23 cellular contexts compared by ENCODE assay signal in genomic region chr6:20169786-20170185, GRCh38. TPM values are rescaled to one million over a fixed set of nuclear protein-coding genes. Genes with fewer than 3 reads are reported as not detected.
DNase-seq lines count a peak whose midpoint lies in the region; ATAC-seq and TF ChIP-seq lines count a peak whose summit lies in the region.
"Had no signal": no experiment of that assay in that cellular context is flagged by ENCODE, and none has a peak within 500 bp of the region (broad histone marks: within the 10 kb centered on the region; RNA-seq: fewer than 3 reads in every experiment).

No MANE protein-coding gene starts in this region.

- H3K9ac ChIP-seq in GM23248 = no peak overlapping the region

- TF ChIP-seq POLR2A in gastroesophageal sphincter (IDR thresholded peaks at IDR 0.05) (no peak), sigmoid colon (IDR thresholded peaks at IDR 0.05) (no peak)

- no peak for ATAC-seq in gastroesophageal sphincter
- ATAC-seq: activated naive CD4-positive, alpha-beta T cell treated with anti-CD3 and anti-CD28 coated beads, Interleukin-2, amount 50 U/mL, for 72 hours had no signal

- H3K79me2 ChIP-seq in GM23248 (ENCODE audit: insufficient read depth) = no peaks in the 10 kb centered on the region

- TF ChIP-seq CTCF in gastroesophageal sphincter (IDR thresholded peaks at IDR 0.05) = no peak
- no peak for TF ChIP-seq CTCF in sigmoid colon (IDR thresholded peaks at IDR 0.05)

- H3K36me3 ChIP-seq in GM23248 (ENCODE audit: low read depth) = no peaks in the 10 kb centered on the region
- H3K36me3 ChIP-seq in gastroesophageal sphincter = no peaks in the 10 kb centered on the region
- no peaks in the 10 kb centered on the region for H3K36me3 ChIP-seq in sigmoid colon
- H3K36me3 ChIP-seq: thyroid gland had no signal

- H3K9me3 ChIP-seq in GM23248 (ENCODE audit: low read depth) (no peaks in the 10 kb centered on the region), gastroesophageal sphincter (no peaks in the 10 kb centered on the region), sigmoid colon (no peaks in the 10 kb centered on the region)
- H3K9me3 ChIP-seq: thyroid gland had no signal

- TF ChIP-seq EP300 in gastroesophageal sphincter (IDR thresholded peaks at IDR 0.05) = no peak
- TF ChIP-seq EP300 in sigmoid colon (IDR thresholded peaks at IDR 0.05) = no peak

- peaks cover 7% of the 10 kb centered on the region for H3K4me1 ChIP-seq in GM23248 (ENCODE audit: insufficient read depth)
- H3K4me1 ChIP-seq in gastroesophageal sphincter = peaks cover 7 to 23% (median 15%) of the 10 kb centered on the region in 3 donors
- H3K4me1 ChIP-seq in sigmoid colon = peaks cover 0 to 31% (median 15%) of the 10 kb centered on the region in 4 donors

- intact Hi-C loops in sigmoid colon (cut with DNase I) = no loop called here

- no peaks in the 10 kb centered on the region for H3K27me3 ChIP-seq in GM23248 (replicated peaks; ENCODE audit: insufficient read depth)
- no peaks in the 10 kb centered on the region for H3K27me3 ChIP-seq in gastroesophageal sphincter
- H3K27me3 ChIP-seq in sigmoid colon = no peaks in the 10 kb centered on the region
- H3K27me3 ChIP-seq: thyroid gland had no signal

- H3K9me2 ChIP-seq in GM23248 (ENCODE audit: insufficient read depth) = no peaks in the 10 kb centered on the region

- no peak for DNase-seq in GM23248
- DNase-seq in OCI-M1 (lab: John Stamatoyannopoulos, UW) = peak; percentile 30
- no peak for DNase-seq in sigmoid colon
- DNase-seq in HCEC 1CT = no peak
- no peak for DNase-seq in NCI-H2107 treated with DMSO at 0.1 percent for 48 hours (lab: John Stamatoyannopoulos, UW; ENCODE audit: unreplicated experiment)
- DNase-seq in stimulated activated CD4-positive, alpha-beta T cell treated with anti-CD3 and anti-CD28 coated beads, Interleukin-15, amount 100 ng/mL, for 24 hours = no peak
- DNase-seq: activated CD4-positive, alpha-beta T cell treated with anti-CD3 and anti-CD28 coated beads, Interleukin-2, amount 50 U/mL, for 4 hours; activated CD4-positive, CD25-positive, alpha-beta regulatory T cell; activated CD8-positive, alpha-beta memory T cell treated with anti-CD3 and anti-CD28 coated beads, Interleukin-2, amount 50 U/mL, for 48 hours; aorta; caudate nucleus; CD4-positive, alpha-beta T cell; KG1; naive B cell; NCI-H1048; NCI-H187; stimulated activated CD4-positive, alpha-beta T cell treated with anti-CD3 and anti-CD28 coated beads, Interleukin-12 subunit alpha, Interleukin-12 subunit beta, amount 100 ng/mL, for 4 hours; stimulated activated CD4-positive, alpha-beta T cell treated with anti-CD3 and anti-CD28 coated beads, Interleukin-4, amount 100 ng/mL, for 4 hours; stimulated activated naive CD4-positive, alpha-beta T cell treated with Interleukin-2 at 50 U/mL for 16 hours; thyroid gland had no signal

- H3F3A ChIP-seq in GM23248 (ENCODE audit: insufficient read depth) = no peaks in the 10 kb centered on the region

- 0 out of 2 replicates have a peak overlapping the region, but pooled peaks have one; percentile 38 for H3K27ac ChIP-seq in GM23248
- H3K27ac ChIP-seq in gastroesophageal sphincter = peak overlapping the region in 3 of 4 donors; percentile 54 to 66 (median 57)
- H3K27ac ChIP-seq in sigmoid colon = peak overlapping the region in 3 of 4 donors; percentile 25 to 67 (median 46)
- H3K27ac ChIP-seq: RWPE1 had no signal

- in situ Hi-C loops in GM23248 (cut with MboI) = no loop called here

- WGBS in GM23248 (ENCODE audit: low coverage in 1 of 2, low lambda C conversion rate in 2 of 2, missing lambda C conversion rate in 2 of 2), 2 experiments = 22 to 29% methylated on average over 2 of the region's 2 CpGs
- WGBS in gastroesophageal sphincter (ENCODE audit: low coverage in 1 of 2), 2 donors = 47 to 55% methylated on average over 2 of the region's 2 CpGs
- WGBS in sigmoid colon, 2 donors = 88 to 94% methylated on average over 2 of the region's 2 CpGs

- H4K20me1 ChIP-seq in GM23248 (ENCODE audit: insufficient read depth) = no peaks in the 10 kb centered on the region

- peak overlapping the region; percentile 63 for H3K4me2 ChIP-seq in GM23248 (ENCODE audit: unreplicated experiment)

- H2AFZ ChIP-seq in GM23248 = peak overlapping the region; percentile 58; the same call in 1 of the 2 replicates

- H3K4me3 ChIP-seq in GM23248 (0 out of 2 replicates have a peak overlapping the region, but pooled peaks have one; percentile 35), gastroesophageal sphincter (no peak overlapping the region), sigmoid colon (no peak overlapping the region)
- H3K4me3 ChIP-seq: thyroid gland had no signal

RNA-seq across cellular contexts. Expression of gene MBOAT1, which starts 42.5 kb away (rescaled TPM):
- total RNA-seq in GM23248 (2014; rRNA removed; shearing (Covaris generic)) = 4.0 and 7.0 TPM in 2 replicates
- polyA plus RNA-seq in GM23248 (2016; fragmentation: Nextera tagmentation; extraction: Ambion mirVana) = 1.7 and 1.8 TPM in 2 replicates
- 10 to 100 TPM in 1 of 4 donors, 1 to 10 TPM in 3; 2.6 to 11.8 (median 4.4) TPM for total RNA-seq in gastroesophageal sphincter
- 10 to 100 TPM in 3 of 4 donors, 1 to 10 TPM in 1; 6.9 to 15.6 (median 11.0) TPM for total RNA-seq in sigmoid colon
- polyA plus RNA-seq in sigmoid colon = 10 to 100 TPM in 1 of 3 donors, 1 to 10 TPM in 2; 2.4 to 16.6 (median 3.5) TPM
